Comparison of ENCODE assay signal across 8 cellular contexts in the genomic region with DNA sequence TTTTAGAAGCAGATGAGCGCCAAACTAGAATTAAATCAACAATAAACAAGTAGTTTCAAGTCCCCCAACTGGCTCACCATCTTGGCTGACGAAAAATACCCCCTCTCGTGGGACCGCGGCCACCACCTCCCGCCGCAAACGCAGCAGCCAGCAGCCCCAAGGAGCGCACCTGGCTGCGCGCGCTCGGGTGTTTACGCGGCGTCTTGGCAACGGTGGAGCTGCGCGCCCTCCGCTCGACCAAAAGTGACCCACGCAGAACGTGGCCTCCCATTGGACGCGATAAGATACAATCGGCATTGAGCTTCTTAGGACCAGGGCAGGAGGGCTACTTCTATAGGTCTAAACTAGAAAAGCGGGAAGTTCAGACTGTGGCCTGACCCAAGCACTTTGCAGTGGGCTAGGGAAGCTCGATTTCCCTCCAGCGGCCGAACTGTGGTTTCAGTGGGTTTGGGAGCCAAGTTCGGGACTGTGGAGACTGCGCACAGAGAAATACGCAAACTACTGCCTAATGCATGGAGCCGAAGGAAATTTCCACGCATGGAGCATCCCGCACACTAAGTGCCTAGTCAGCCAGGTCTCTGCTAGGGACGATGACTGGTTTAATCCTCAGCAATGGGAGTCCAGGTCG. TPM values are rescaled to one million over a fixed set of nuclear protein-coding genes. Genes with fewer than 3 reads are reported as not detected.
A peak's percentile ranks its signal among the peaks of the same experiment; 100 is the strongest.
DNase-seq lines count a peak whose midpoint lies in the region; ATAC-seq and TF ChIP-seq lines count a peak whose summit lies in the region.

A gene with protein sequence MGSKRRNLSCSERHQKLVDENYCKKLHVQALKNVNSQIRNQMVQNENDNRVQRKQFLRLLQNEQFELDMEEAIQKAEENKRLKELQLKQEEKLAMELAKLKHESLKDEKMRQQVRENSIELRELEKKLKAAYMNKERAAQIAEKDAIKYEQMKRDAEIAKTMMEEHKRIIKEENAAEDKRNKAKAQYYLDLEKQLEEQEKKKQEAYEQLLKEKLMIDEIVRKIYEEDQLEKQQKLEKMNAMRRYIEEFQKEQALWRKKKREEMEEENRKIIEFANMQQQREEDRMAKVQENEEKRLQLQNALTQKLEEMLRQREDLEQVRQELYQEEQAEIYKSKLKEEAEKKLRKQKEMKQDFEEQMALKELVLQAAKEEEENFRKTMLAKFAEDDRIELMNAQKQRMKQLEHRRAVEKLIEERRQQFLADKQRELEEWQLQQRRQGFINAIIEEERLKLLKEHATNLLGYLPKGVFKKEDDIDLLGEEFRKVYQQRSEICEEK (minus strand): TSS at position 245 of the 628 bp plus-strand sequence. CDS start 165 bp downstream, at position 80.

- peak within 1 kb of the TSS; percentile 76 for H3K27ac Mint-ChIP-seq in activated naive CD4-positive, alpha-beta T cell treated with anti-CD3 and anti-CD28 coated beads, Interleukin-2, amount 50 U/mL, for 24 hours

- no peaks in the 10 kb centered on the region for H3K36me3 ChIP-seq in HAP-1 (replicated peaks)
- no peaks in the 10 kb centered on the region for H3K36me3 ChIP-seq in thoracic aorta

- DNase-seq in GM03348 (ENCODE audit: low spot score) (peak; percentile 97), HAP-1 (ENCODE audit: low spot score in 2 of 2) (peak; percentile 90), M059J (ENCODE audit: low read depth) (peak; percentile 97), SIG-M5 treated with dmso at 0.1 percent for 504 hours (lab: John Stamatoyannopoulos, UW; ENCODE audit: unreplicated experiment) (peak; percentile 92), glomerular endothelial cell (ENCODE audit: extremely low read depth, low read depth, low spot score) (peak; percentile 88), nucleus accumbens (lab: John Stamatoyannopoulos, UW) (peak in 55 of 56 donors; percentile 14 to 93 (median 78)), thoracic aorta (ENCODE audit: low spot score) (peak; percentile 72)

- peak within 1 kb of the TSS; percentile 33 for H3K4me3 ChIP-seq in HAP-1
- H3K4me3 ChIP-seq in thoracic aorta: peak within 1 kb of the TSS; percentile 73

- no peak within 1 kb of the TSS for H3K27ac ChIP-seq in thoracic aorta

- H3K27me3 ChIP-seq in HAP-1 (ENCODE audit: low read depth): peaks cover 10% of the 10 kb centered on the region
- H3K27me3 ChIP-seq in thoracic aorta (replicated peaks; ENCODE audit: insufficient read depth): no peaks in the 10 kb centered on the region

- H3K9me3 ChIP-seq in HAP-1: no peaks in the 10 kb centered on the region
- H3K9me3 ChIP-seq in thoracic aorta: no peaks in the 10 kb centered on the region

- H3K4me1 Mint-ChIP-seq in activated naive CD4-positive, alpha-beta T cell treated with anti-CD3 and anti-CD28 coated beads, Interleukin-2, amount 50 U/mL, for 24 hours: peaks cover 25% of the 10 kb centered on the region

- H3K4me1 ChIP-seq in HAP-1: peaks cover 5% of the 10 kb centered on the region; the same call in 1 of the 2 replicates
- H3K4me1 ChIP-seq in thoracic aorta (ENCODE audit: control insufficient read depth in 1 of 2, low read depth in 2 of 2): peaks cover 0 to 9% of the 10 kb centered on the region in 2 donors

- peak; percentile 96 for ATAC-seq in thoracic aorta (ENCODE audit: insufficient number of reproducible peaks, low FRiP score, low read depth)

- no peak for TF ChIP-seq CTCF in thoracic aorta (IDR thresholded peaks at IDR 0.05)

- H3K36me3 Mint-ChIP-seq in activated naive CD4-positive, alpha-beta T cell treated with anti-CD3 and anti-CD28 coated beads, Interleukin-2, amount 50 U/mL, for 24 hours: no peaks in the 10 kb centered on the region

- no peaks in the 10 kb centered on the region for H3K9me3 Mint-ChIP-seq in activated naive CD4-positive, alpha-beta T cell treated with anti-CD3 and anti-CD28 coated beads, Interleukin-2, amount 50 U/mL, for 24 hours

- H3K4me3 Mint-ChIP-seq in activated naive CD4-positive, alpha-beta T cell treated with anti-CD3 and anti-CD28 coated beads, Interleukin-2, amount 50 U/mL, for 24 hours: peak within 1 kb of the TSS; percentile 92

- peaks cover 21% of the 10 kb centered on the region for H3K27me3 Mint-ChIP-seq in activated naive CD4-positive, alpha-beta T cell treated with anti-CD3 and anti-CD28 coated beads, Interleukin-2, amount 50 U/mL, for 24 hours

- in situ Hi-C loops in HAP-1 (cut with MboI; ENCODE audit: low sequenced_read_pairs): no loop called here

RNA-seq across cellular contexts. Expression of the gene that starts here (rescaled TPM):
- total RNA-seq in M059J (2014; rRNA removed; shearing (Covaris generic)): 3.4 and 5.6 TPM in 2 replicates
- total RNA-seq in glomerular endothelial cell (0.53 and 2.2 TPM in 2 replicates), thoracic aorta (1 to 10 TPM in 1 of 2 donors, under 1 TPM in 1; 0.28 to 2.3 TPM)
